ENCODE assay signal across 36 cellular contexts in genomic region chr3:37400355-37400754, GRCh38. TPM values are rescaled to one million over a fixed set of nuclear protein-coding genes. Genes with fewer than 3 reads are reported as not detected.
"Had no signal": no experiment of that assay in that cellular context is flagged by ENCODE, and none has a peak within 500 bp of the region (broad histone marks: within the 10 kb centered on the region; RNA-seq: fewer than 3 reads in every experiment).

No MANE protein-coding gene starts in this region.

- H3K36me3 ChIP-seq: MG63 had no signal

- H3K9me3 ChIP-seq: MG63 had no signal

- H3K4me3 ChIP-seq: MG63 had no signal

- DNase-seq: Karpas-422, Kasumi-1, MG63, MM.1S, MV-4-11, NCI-H1048, NCI-H1092, NCI-H1092 treated with DMSO at 0.1 percent for 48 hours, NCI-H1105, NCI-H1105 treated with DMSO at 0.1 percent for 48 hours, NCI-H1417, NCI-H1417 treated with DMSO at 0.1 percent for 48 hours, NCI-H1436, NCI-H1436 treated with DMSO at 0.1 percent for 48 hours, NCI-H146, NCI-H1694, NCI-H1694 treated with DMSO at 0.1 percent for 48 hours, NCI-H187, NCI-H187 treated with DMSO at 0.1 percent for 48 hours, NCI-H1930, NCI-H2029, NCI-H2029 treated with DMSO at 0.1 percent for 48 hours, NCI-H2081, NCI-H2081 treated with DMSO at 0.1 percent for 48 hours, NCI-H2107, NCI-H2171, NCI-H2171 treated with DMSO at 0.1 percent for 48 hours, NCI-H2227 treated with DMSO at 0.1 percent for 48 hours, NCI-H226, NCI-H345, NCI-H446, NCI-H446 treated with DMSO at 0.1 percent for 48 hours, NCI-H510A, NCI-H510A treated with DMSO at 0.1 percent for 48 hours had no signal

- H3K27me3 ChIP-seq: MG63 had no signal

RNA-seq across cellular contexts. Expression of gene ITGA9, which starts 51.6 kb away (rescaled TPM):
- total RNA-seq: LHCN-M2, MCF 10A had no signal
